ENCODE assay signal across 1 cellular context in the genomic region with DNA sequence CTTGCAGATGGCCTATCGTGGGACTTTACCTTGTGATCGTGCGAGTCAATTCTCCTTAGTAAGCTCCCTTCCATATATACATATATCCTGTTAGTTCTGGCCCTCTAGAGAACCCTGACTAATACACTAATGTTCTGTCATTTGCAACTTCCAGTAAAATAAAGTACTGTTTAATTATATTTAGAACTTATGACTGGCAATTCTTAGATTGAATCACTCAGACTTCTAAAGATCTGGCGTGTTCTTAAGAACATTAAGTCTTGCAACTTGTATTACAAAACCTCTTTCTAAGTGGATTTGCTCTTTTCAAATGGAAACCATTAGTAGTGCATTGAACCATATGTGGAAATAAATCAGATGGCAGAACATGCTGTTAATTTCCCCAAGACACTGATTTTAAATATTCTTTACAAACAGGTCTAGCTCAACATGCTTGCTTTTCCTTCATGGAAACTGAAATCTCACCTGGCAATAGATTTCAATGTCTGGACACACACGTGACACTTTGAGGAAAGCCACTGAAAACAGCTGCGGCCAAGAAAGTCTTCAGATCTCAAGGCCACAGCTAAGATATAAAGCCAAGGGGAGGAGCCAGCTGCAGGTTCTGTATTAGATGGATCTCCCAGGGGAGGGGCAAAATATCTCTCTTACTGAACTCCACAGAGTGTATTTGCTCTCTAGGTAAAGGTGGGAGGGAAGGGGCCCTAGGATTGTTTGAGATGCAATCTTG.
TF ChIP-seq lines count a peak whose summit lies in the region.

No MANE protein-coding gene starts in this region.

TF ChIP-seq in IMR-90, 13 proteins besides CTCF, POLR2A, EP300 and RAD21 (continued from another document):
- TF ChIP-seq RFX5 (IDR thresholded peaks at IDR 0.05; ENCODE audit: low read depth, low read length) = no peak
- TF ChIP-seq, protein P1, sequence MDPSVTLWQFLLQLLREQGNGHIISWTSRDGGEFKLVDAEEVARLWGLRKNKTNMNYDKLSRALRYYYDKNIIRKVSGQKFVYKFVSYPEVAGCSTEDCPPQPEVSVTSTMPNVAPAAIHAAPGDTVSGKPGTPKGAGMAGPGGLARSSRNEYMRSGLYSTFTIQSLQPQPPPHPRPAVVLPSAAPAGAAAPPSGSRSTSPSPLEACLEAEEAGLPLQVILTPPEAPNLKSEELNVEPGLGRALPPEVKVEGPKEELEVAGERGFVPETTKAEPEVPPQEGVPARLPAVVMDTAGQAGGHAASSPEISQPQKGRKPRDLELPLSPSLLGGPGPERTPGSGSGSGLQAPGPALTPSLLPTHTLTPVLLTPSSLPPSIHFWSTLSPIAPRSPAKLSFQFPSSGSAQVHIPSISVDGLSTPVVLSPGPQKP (IDR thresholded peaks at IDR 0.05; ENCODE audit: borderline replicate concordance, low read depth, low read length) = no peak
- TF ChIP-seq, protein P2, sequence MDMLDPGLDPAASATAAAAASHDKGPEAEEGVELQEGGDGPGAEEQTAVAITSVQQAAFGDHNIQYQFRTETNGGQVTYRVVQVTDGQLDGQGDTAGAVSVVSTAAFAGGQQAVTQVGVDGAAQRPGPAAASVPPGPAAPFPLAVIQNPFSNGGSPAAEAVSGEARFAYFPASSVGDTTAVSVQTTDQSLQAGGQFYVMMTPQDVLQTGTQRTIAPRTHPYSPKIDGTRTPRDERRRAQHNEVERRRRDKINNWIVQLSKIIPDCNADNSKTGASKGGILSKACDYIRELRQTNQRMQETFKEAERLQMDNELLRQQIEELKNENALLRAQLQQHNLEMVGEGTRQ (IDR thresholded peaks at IDR 0.05; ENCODE audit: low read depth, low read length) = no peak
- TF ChIP-seq MAZ (IDR thresholded peaks at IDR 0.05; ENCODE audit: borderline replicate concordance, low read depth, low read length) = no peak
- no peak for TF ChIP-seq BHLHE40 (IDR thresholded peaks at IDR 0.05; ENCODE audit: low read depth, low read length)
- no peak for TF ChIP-seq RCOR1 (IDR thresholded peaks at IDR 0.05; ENCODE audit: insufficient replicate concordance, low read length)
TF ChIP-seq in IMR-90: peak in this region for 0.
